Comparison of ENCODE assay signal across 9 cellular contexts in genomic region chr21:34865922-34866271, GRCh38.
DNase-seq lines count a peak whose midpoint lies in the region; ATAC-seq, FAIRE-seq and TF ChIP-seq lines count a peak whose summit lies in the region.
"Had no signal": no experiment of that assay in that cellular context is flagged by ENCODE, and none has a peak within 500 bp of the region (broad histone marks: within the 10 kb centered on the region; RNA-seq: fewer than 3 reads in every experiment).

No MANE protein-coding gene starts in this region.

- no peak overlapping the region for H3K4me3 ChIP-seq in BLaER1
- H3K4me3 ChIP-seq in mucosa of descending colon, result no peak overlapping the region

- peaks cover 100% of the 10 kb centered on the region for H3K36me3 ChIP-seq in BLaER1
- no peaks in the 10 kb centered on the region for H3K36me3 ChIP-seq in mucosa of descending colon (ENCODE audit: low read depth)

- no peak overlapping the region for H3K9ac ChIP-seq in BLaER1
- H3K9ac ChIP-seq: parathyroid adenoma had no signal

- ATAC-seq in GM19455 (IDR thresholded peaks at IDR 0.05; ENCODE audit: unreplicated experiment) (peak; percentile 87), HG03342 (IDR thresholded peaks at IDR 0.05; ENCODE audit: unreplicated experiment) (peak; percentile 93), mucosa of descending colon (peak; percentile 26)

- intact Hi-C loops in mucosa of descending colon (cut with DNase I, micrococcal nuclease), result no loop called here

- no peak for FAIRE-seq in H54 (lab: Jason Lieb, UNC)

- peak; percentile 56 for DNase-seq in activated CD4-positive, CD25-positive, alpha-beta regulatory T cell treated with anti-CD3 and anti-CD28 coated beads, Interleukin-2, amount 50 U/mL, for 72 hours
- DNase-seq in mucosa of descending colon, result no peak
- DNase-seq in retina, result no peak
- no peak for DNase-seq in H54 (ENCODE audit: insufficient read length, low spot score)
- DNase-seq in DMS53 treated with DMSO at 0.1 percent for 48 hours (lab: John Stamatoyannopoulos, UW; ENCODE audit: unreplicated experiment), result no peak

- H3K9me3 ChIP-seq in BLaER1 (no peaks in the 10 kb centered on the region), mucosa of descending colon (no peaks in the 10 kb centered on the region)

- TF ChIP-seq POLR2A in H54 (IDR thresholded peaks at IDR 0.05; ENCODE audit: low read depth, low read length), result no peak

- H4K20me1 ChIP-seq in BLaER1, result peaks cover 100% of the 10 kb centered on the region

- no peak for TF ChIP-seq CTCF in mucosa of descending colon (IDR thresholded peaks at IDR 0.05)

- no peak overlapping the region for H3K27ac ChIP-seq in BLaER1
- H3K27ac ChIP-seq: parathyroid adenoma had no signal

- H3K4me2 ChIP-seq in BLaER1, result peak overlapping the region; percentile 68

- H3K27me3 ChIP-seq in BLaER1, result no peaks in the 10 kb centered on the region

- H3K4me1 ChIP-seq in BLaER1, result peaks cover 71% of the 10 kb centered on the region
- peaks cover 24% of the 10 kb centered on the region for H3K4me1 ChIP-seq in mucosa of descending colon (ENCODE audit: low read depth)
- H3K4me1 ChIP-seq: parathyroid adenoma had no signal

Comparison
In these comparisons a context has a peak if more than half of its experiments do, and no peak if none do; other contexts are left out.
1. ATAC-seq: peak in every context shown above with its lines; median percentile 93 in HG03342; 87 in GM19455; 26 in mucosa of descending colon.